Comparison of ENCODE assay signal across 19 cellular contexts in the genomic region with DNA sequence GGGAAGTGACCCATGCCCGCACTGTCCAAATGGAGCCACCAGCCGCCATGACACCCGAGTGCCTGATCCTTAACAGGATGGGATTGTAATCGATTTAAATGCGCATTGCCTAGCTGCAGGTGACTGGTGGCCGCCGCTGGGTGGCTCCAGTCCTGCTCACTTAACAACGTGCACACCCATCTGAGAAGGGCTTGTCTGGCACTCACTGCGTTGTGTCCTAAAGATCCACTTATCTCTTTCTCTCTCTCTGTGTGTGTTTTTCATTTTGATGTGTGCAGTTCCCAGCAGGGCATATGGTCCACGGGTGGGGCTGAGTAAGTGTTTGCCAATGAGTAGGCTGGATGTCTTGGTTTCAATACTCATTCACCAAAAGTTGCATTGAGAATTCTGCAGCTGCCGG.
DNase-seq lines count a peak whose midpoint lies in the region; ATAC-seq and TF ChIP-seq lines count a peak whose summit lies in the region.
"Had no signal": no experiment of that assay in that cellular context is flagged by ENCODE, and none has a peak within 500 bp of the region (broad histone marks: within the 10 kb centered on the region; RNA-seq: fewer than 3 reads in every experiment).

No MANE protein-coding gene starts in this region.

- H3K4me3 ChIP-seq in LNCaP clone FGC (ENCODE audit: low read depth, low read length) (no peak overlapping the region), endodermal cell (ENCODE audit: low read length) (no peak overlapping the region)
- H3K4me3 ChIP-seq: breast epithelium, gastroesophageal sphincter, PC-9, vagina had no signal

- no peaks in the 10 kb centered on the region for H3K27me3 Mint-ChIP-seq in endodermal cell (ENCODE audit: insufficient read depth)

- H3K4me1 Mint-ChIP-seq in endodermal cell: no peaks in the 10 kb centered on the region

- no peaks in the 10 kb centered on the region for H3K27me3 ChIP-seq in endodermal cell (ENCODE audit: control insufficient read depth, insufficient read depth, low read length, poor library complexity, severe bottlenecking)
- H3K27me3 ChIP-seq: vagina had no signal

- no peak overlapping the region for H3K9ac ChIP-seq in endodermal cell (ENCODE audit: extremely low read depth, low read length, poor library complexity, severe bottlenecking)

- WGBS in endodermal cell (ENCODE audit: insufficient coverage in 1 of 2, insufficient read length in 1 of 2), 2 experiments: 90% methylated on average over 11 of the region's 11 CpGs

- ATAC-seq in HG03280 (IDR thresholded peaks at IDR 0.05; ENCODE audit: unreplicated experiment): no peak
- ATAC-seq: gastroesophageal sphincter had no signal

- no peaks in the 10 kb centered on the region for H3K9me3 ChIP-seq in endodermal cell (ENCODE audit: control insufficient read depth, low read length)
- H3K9me3 ChIP-seq: breast epithelium, gastroesophageal sphincter, vagina had no signal

- no peak overlapping the region for H3K4me3 Mint-ChIP-seq in endodermal cell

- H3K27ac Mint-ChIP-seq in endodermal cell: no peak overlapping the region

- peak; percentile 48 for TF ChIP-seq CTCF in C4-2B (conservative IDR thresholded peaks at IDR 0.05)
- peak; percentile 55 for TF ChIP-seq CTCF in LNCaP clone FGC (IDR thresholded peaks at IDR 0.05; ENCODE audit: control insufficient read depth, extremely low read depth, insufficient read depth)
- peak; percentile 50 for TF ChIP-seq CTCF in endodermal cell (conservative IDR thresholded peaks at IDR 0.05)

- H3K9me3 Mint-ChIP-seq in endodermal cell: peaks cover 3% of the 10 kb centered on the region

- DNase-seq in SIG-M5 treated with dmso at 0.1 percent for 504 hours (lab: John Stamatoyannopoulos, UW; ENCODE audit: unreplicated experiment): peak; percentile 38
- no peak for DNase-seq in SIG-M5 (lab: John Stamatoyannopoulos, UW)
- DNase-seq in LNCaP clone FGC (ENCODE audit: low read depth): no peak
- no peak for DNase-seq in endodermal cell
- DNase-seq in mucosa of gallbladder (ENCODE audit: low spot score): no peak
- no peak for DNase-seq in NCI-H510A treated with DMSO at 0.1 percent for 48 hours (lab: John Stamatoyannopoulos, UW)
- DNase-seq: ACHN; activated CD4-positive, alpha-beta T cell treated with anti-CD3 and anti-CD28 coated beads, Interleukin-2, amount 50 U/mL, for 48 hours; erythroblast; GOT3; KBM-7; NCI-H1436; NCI-H2227 treated with DMSO at 0.1 percent for 48 hours; PC-9 had no signal

- H3K27ac ChIP-seq in C4-2B (no peak overlapping the region), endodermal cell (ENCODE audit: low read depth, low read length) (no peak overlapping the region)
- H3K27ac ChIP-seq: breast epithelium, gastroesophageal sphincter, PC-9, vagina had no signal

- no peaks in the 10 kb centered on the region for H3K4me1 ChIP-seq in endodermal cell (ENCODE audit: control insufficient read depth, insufficient read depth, low read length)
- H3K4me1 ChIP-seq: breast epithelium, gastroesophageal sphincter, vagina had no signal

- no peaks in the 10 kb centered on the region for H3K36me3 ChIP-seq in endodermal cell (ENCODE audit: control insufficient read depth, insufficient read depth, low read length)
- H3K36me3 ChIP-seq: breast epithelium, gastroesophageal sphincter, vagina had no signal

- H3K36me3 Mint-ChIP-seq in endodermal cell (ENCODE audit: low read depth): no peaks in the 10 kb centered on the region
